ENCODE assay signal across 8 cellular contexts in the genomic region with DNA sequence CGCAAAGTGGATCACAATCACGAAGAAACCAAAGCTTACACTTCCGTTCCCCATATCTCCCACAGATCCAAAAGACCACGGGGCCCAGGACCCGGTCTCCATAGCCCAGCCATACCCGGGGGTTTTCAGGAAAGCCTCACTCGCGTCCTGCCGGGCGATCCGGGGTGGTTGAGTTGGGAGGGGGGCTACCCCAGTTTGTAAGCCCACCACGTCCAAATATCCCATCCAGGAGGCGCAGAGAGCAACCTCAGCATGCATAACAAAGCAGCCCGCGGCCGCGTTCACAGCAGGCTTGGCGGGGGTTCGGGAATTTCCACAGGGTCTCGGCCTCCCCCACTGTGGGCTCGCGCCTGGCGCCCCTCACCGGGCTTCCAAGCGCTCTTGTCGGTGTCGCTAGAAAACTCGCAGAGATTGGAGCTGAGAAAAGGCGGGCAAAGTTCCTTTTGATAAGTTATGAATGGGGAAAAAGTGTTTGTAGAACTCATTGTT. TPM values are rescaled to one million over a fixed set of nuclear protein-coding genes. Genes with fewer than 3 reads are reported as not detected.
DNase-seq lines count a peak whose midpoint lies in the region; ATAC-seq and TF ChIP-seq lines count a peak whose summit lies in the region.

No MANE protein-coding gene starts in this region.

- DNase-seq in SHP77 (lab: John Stamatoyannopoulos, UW) (peak; percentile 18 to 66), SHP77 treated with DMSO at 0.1 percent for 48 hours (lab: John Stamatoyannopoulos, UW) (no peak), astrocyte of the cerebellum (ENCODE audit: low read depth) (no peak), lower lobe of right lung (no peak), aorta (peak in 1 of 2 donors; percentile 83), Ammon's horn (ENCODE audit: low spot score) (no peak), AG08396 (ENCODE audit: low spot score) (no peak)

- intact Hi-C loops in lower lobe of right lung (cut with DNase I) (no loop called here), aorta (cut with DNase I) (no loop called here)

- peaks cover 14% of the 10 kb centered on the region for H3K36me3 ChIP-seq in lower lobe of right lung
- H3K36me3 ChIP-seq in aorta (ENCODE audit: control insufficient read depth in 1 of 2, insufficient read depth in 2 of 2, low read length in 1 of 2), result no peaks in the 10 kb centered on the region

- no peaks in the 10 kb centered on the region for H3K27me3 ChIP-seq in lower lobe of right lung (ENCODE audit: low read depth)
- H3K27me3 ChIP-seq in aorta (ENCODE audit: control insufficient read depth in 1 of 2, insufficient read depth in 2 of 2, low read length in 1 of 2), result no peaks in the 10 kb centered on the region

- no peak overlapping the region for H3K27ac ChIP-seq in lower lobe of right lung
- no peak overlapping the region for H3K27ac ChIP-seq in aorta (ENCODE audit: low read depth in 1 of 2, low read length in 2 of 2)

- peak overlapping the region; percentile 78 for H3K4me3 ChIP-seq in astrocyte of the cerebellum (ENCODE audit: low read depth, low read length)
- peak overlapping the region; percentile 72 for H3K4me3 ChIP-seq in lower lobe of right lung
- H3K4me3 ChIP-seq in aorta (ENCODE audit: low read length in 2 of 2), result peak overlapping the region; percentile 53 to 62

- peak; percentile 16 for ATAC-seq in HG03108 (IDR thresholded peaks at IDR 0.05; ENCODE audit: unreplicated experiment)
- peak in 1 of 2 donors; percentile 29 for ATAC-seq in lower lobe of right lung
- peak; percentile 19 for ATAC-seq in aorta (ENCODE audit: low FRiP score)

- peaks cover 23% of the 10 kb centered on the region for H3K4me1 ChIP-seq in lower lobe of right lung
- no peaks in the 10 kb centered on the region for H3K4me1 ChIP-seq in aorta (ENCODE audit: control insufficient read depth in 1 of 2, insufficient read depth in 2 of 2, low read length in 2 of 2)

- 1% methylated on average over 29 of the region's 29 CpGs for WGBS in aorta, 2 donors

- in situ Hi-C loops in astrocyte of the cerebellum (cut with HindIII; ENCODE audit: low sequenced_read_pairs), result no loop called here

- H3K9me3 ChIP-seq in lower lobe of right lung (no peaks in the 10 kb centered on the region), aorta (ENCODE audit: control insufficient read depth, low read length) (no peaks in the 10 kb centered on the region)

- no peak for TF ChIP-seq CTCF in astrocyte of the cerebellum (IDR thresholded peaks at IDR 0.05; ENCODE audit: low read depth, low read length, missing control alignments)
- no peak for TF ChIP-seq CTCF in lower lobe of right lung (IDR thresholded peaks at IDR 0.05)

RNA-seq across cellular contexts. Expression of gene SDF2L1, which starts 9.5 kb away (rescaled TPM):
- total RNA-seq in lower lobe of right lung (36.1 TPM), aorta (10 to 100 TPM; 24.8 to 38.7 TPM)
- 10 to 100 TPM; 16.7 to 34.7 TPM for polyA plus RNA-seq in aorta

RNA-seq across cellular contexts. Expression of gene PPIL2, which starts 14.2 kb away (rescaled TPM):
- total RNA-seq in lower lobe of right lung (38.1 TPM), aorta (10 to 100 TPM; 33.2 to 35.4 TPM)
- polyA plus RNA-seq in aorta, result 10 to 100 TPM in 1 of 2 donors, 1 to 10 TPM in 1; 5.1 to 38.4 TPM

RNA-seq across cellular contexts. Expression of gene CCDC116, which starts 19.0 kb away (rescaled TPM):
- total RNA-seq in lower lobe of right lung, result 0.41 TPM
- 1 to 10 TPM; 1.0 to 1.8 TPM for total RNA-seq in aorta
- 1 to 10 TPM in 1 of 2 donors, not detected in 1; 2.5 TPM for polyA plus RNA-seq in aorta

RNA-seq across cellular contexts. Expression of gene YDJC, which starts 21.7 kb away (rescaled TPM):
- total RNA-seq in lower lobe of right lung, result 13.1 TPM
- total RNA-seq in aorta, result 10 to 100 TPM in 1 of 2 donors, 1 to 10 TPM in 1; 9.0 to 10.2 TPM
- 10 to 100 TPM; 11.8 to 12.0 TPM for polyA plus RNA-seq in aorta

Comparison
In these comparisons a context has a peak if more than half of its experiments do, and no peak if none do; other contexts are left out.
1. DNase-seq: peak in SHP77 (2 of 2); none in SHP77 treated with DMSO at 0.1 percent for 48 hours (single experiment), astrocyte of the cerebellum (single experiment), lower lobe of right lung (single experiment), Ammon's horn (single experiment) and AG08396 (single experiment).
2. Peak in every context shown above with its lines, with median percentiles within 50 percentile points of each other: H3K4me3 ChIP-seq.